1 cellular context compared by ENCODE assay signal in genomic region chr5:15500326-15500958, GRCh38.
TF ChIP-seq lines count a peak whose summit lies in the region.

No MANE protein-coding gene starts in this region.

TF ChIP-seq in IMR-90, 13 proteins besides CTCF, POLR2A, EP300 and RAD21 (continued from another document):
- TF ChIP-seq MXI1 (IDR thresholded peaks at IDR 0.05; ENCODE audit: borderline replicate concordance, low read depth, low read length) (no peak), BHLHE40 (IDR thresholded peaks at IDR 0.05; ENCODE audit: low read depth, low read length) (no peak), SMC3 (IDR thresholded peaks at IDR 0.05; ENCODE audit: low read depth, low read length) (no peak), RFX5 (IDR thresholded peaks at IDR 0.05; ENCODE audit: low read depth, low read length) (no peak), CHD1 (IDR thresholded peaks at IDR 0.05; ENCODE audit: low read depth, low read length) (no peak), MAZ (IDR thresholded peaks at IDR 0.05; ENCODE audit: borderline replicate concordance, low read depth, low read length) (no peak), FOS (IDR thresholded peaks at IDR 0.05; ENCODE audit: low read depth, low read length) (no peak)
TF ChIP-seq in IMR-90: peak in this region for 0.
